ENCODE assay signal across 21 cellular contexts in the genomic region with DNA sequence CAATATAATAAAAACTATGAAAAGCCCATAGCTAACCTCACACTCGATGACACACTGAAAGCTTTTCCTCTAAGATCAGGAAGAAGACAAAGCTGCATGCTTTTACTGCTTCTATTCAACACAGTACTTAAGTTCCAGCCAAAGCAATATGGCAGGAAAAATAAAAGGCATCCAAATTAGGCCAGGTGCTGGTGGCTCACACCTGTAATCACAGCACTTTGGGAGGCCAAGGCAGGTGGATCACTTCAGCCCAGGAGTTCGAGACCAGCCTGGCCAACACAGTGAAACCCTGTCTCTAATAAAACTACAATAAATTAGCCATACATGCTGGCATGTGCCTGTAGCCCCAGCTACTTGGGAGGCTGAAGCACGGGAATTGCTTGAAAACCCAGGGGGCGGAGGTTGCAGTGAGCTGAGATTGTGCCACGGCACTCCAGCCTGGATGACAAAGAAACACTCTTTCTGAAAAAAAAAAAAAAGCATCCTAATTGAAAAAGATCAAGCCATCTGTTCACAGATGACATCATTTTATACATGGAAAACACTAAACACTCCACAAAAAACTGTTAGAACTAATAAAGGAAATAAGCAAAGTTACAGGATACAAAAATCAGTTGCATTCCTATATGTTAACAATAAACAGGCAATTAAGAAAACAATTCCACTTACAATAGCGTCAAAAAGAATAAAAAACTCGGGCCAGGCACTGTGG. TPM values are rescaled to one million over a fixed set of nuclear protein-coding genes. Genes with fewer than 3 reads are reported as not detected.
DNase-seq lines count a peak whose midpoint lies in the region; ATAC-seq and TF ChIP-seq lines count a peak whose summit lies in the region.
"Had no signal": no experiment of that assay in that cellular context is flagged by ENCODE, and none has a peak within 500 bp of the region (broad histone marks: within the 10 kb centered on the region; RNA-seq: fewer than 3 reads in every experiment).

No MANE protein-coding gene starts in this region.

- no peak for ATAC-seq in HCT116
- ATAC-seq in GM18502 (IDR thresholded peaks at IDR 0.05; ENCODE audit: poor library complexity, unreplicated experiment): no peak

- CTCF ChIA-PET in HCT116 (lab: Charles Lee): no interaction called here

- H3K9me3 ChIP-seq in BLaER1: peaks cover 62% of the 10 kb centered on the region
- H3K9me3 ChIP-seq in HCT116 (ENCODE audit: control insufficient read depth in 1 of 2, insufficient read depth in 1 of 2, low read depth in 1 of 2, low read length in 2 of 2): no peaks in the 10 kb centered on the region; a peak in 1 of 4 replicates
- peaks cover 28% of the 10 kb centered on the region for H3K9me3 ChIP-seq in endodermal cell (ENCODE audit: control insufficient read depth, low read length)

- POLR2A ChIA-PET in HCT116 (lab: Charles Lee): no interaction called here

- H4K20me1 ChIP-seq in BLaER1 (peaks cover 94% of the 10 kb centered on the region), HCT116 (ENCODE audit: insufficient read depth) (peaks cover 4% of the 10 kb centered on the region; the same call in 1 of the 2 replicates)

- BruUV-seq in HCT116 (replicated peaks; lab: Mats Ljungman, UMichigan): no TSS peak

- no peak overlapping the region for H3K4me3 Mint-ChIP-seq in endodermal cell
- H3K4me3 Mint-ChIP-seq: CD4-positive, alpha-beta memory T cell; HFFc6 had no signal

- no peaks in the 10 kb centered on the region for H3K4me1 Mint-ChIP-seq in endodermal cell

- RAD21 ChIA-PET in HCT116 (lab: Charles Lee; ENCODE audit: low non-redundant PET in 1 of 2, low total read pairs in 2 of 2, uncharacterized antibody in 2 of 2, unreplicated experiment in 2 of 2): no interaction called here

- H3K4me3 ChIP-seq in BLaER1 (peak overlapping the region; percentile 36; the same call in 1 of the 2 replicates), HCT116 (replicated peaks in 1 of 2; ENCODE audit: low read depth in 1 of 2, low read length in 2 of 2) (no peak overlapping the region), endodermal cell (ENCODE audit: low read length) (peak overlapping the region; percentile 11)

- H3K4me2 ChIP-seq in BLaER1 (no peak overlapping the region), HCT116 (ENCODE audit: low read length) (no peak overlapping the region)
- H3K4me2 ChIP-seq: SK-N-SH had no signal

- no peak for DNase-seq in HCT116 (ENCODE audit: low read depth, low spot score)
- no peak for DNase-seq in endodermal cell
- DNase-seq in SHP77 (lab: John Stamatoyannopoulos, UW): no peak
- no peak for DNase-seq in anterior cingulate cortex (lab: John Stamatoyannopoulos, UW)
- DNase-seq: Caco-2; CD4-positive, alpha-beta memory T cell; DMS153; GDM1; HFFc6; KBM-7; NCI-H1092 treated with DMSO at 0.1 percent for 48 hours; NCI-H146; NCI-H2029 treated with DMSO at 0.1 percent for 48 hours; NCI-H748 treated with DMSO at 0.1 percent for 48 hours; NK-92 treated with Interleukin-12 subunit alpha and Interleukin-12 subunit beta, amount 100 ng/mL, for 24 hours; SIG-M5; SK-N-SH had no signal

- H3K27me3 Mint-ChIP-seq in endodermal cell (ENCODE audit: insufficient read depth): no peaks in the 10 kb centered on the region
- H3K27me3 Mint-ChIP-seq: CD4-positive, alpha-beta memory T cell had no signal

- intact Hi-C loops in HCT116 (cut with micrococcal nuclease): no loop called here

- H3K4me1 ChIP-seq in BLaER1: peaks cover 9% of the 10 kb centered on the region
- no peaks in the 10 kb centered on the region for H3K4me1 ChIP-seq in HCT116 (ENCODE audit: control insufficient read depth in 1 of 2, insufficient read depth in 2 of 2, low read length in 2 of 2)
- H3K4me1 ChIP-seq in endodermal cell (ENCODE audit: control insufficient read depth, insufficient read depth, low read length): no peaks in the 10 kb centered on the region
- H3K4me1 ChIP-seq: Caco-2 had no signal

- no peaks in the 10 kb centered on the region for H3K9me2 ChIP-seq in HCT116 (ENCODE audit: insufficient read depth)
- H3K9me2 ChIP-seq: SK-N-SH had no signal

- H2AFZ ChIP-seq in HCT116 (ENCODE audit: low read depth, low read length, poor library complexity, severe bottlenecking): no peak overlapping the region

- H3K36me3 Mint-ChIP-seq in endodermal cell (ENCODE audit: low read depth): peaks cover 61% of the 10 kb centered on the region

- H3K27me3 ChIP-seq in BLaER1 (no peaks in the 10 kb centered on the region), HCT116 (ENCODE audit: insufficient read depth, low read length) (no peaks in the 10 kb centered on the region), endodermal cell (ENCODE audit: control insufficient read depth, insufficient read depth, low read length, poor library complexity, severe bottlenecking) (no peaks in the 10 kb centered on the region)

- H3K9ac ChIP-seq in BLaER1: no peak overlapping the region
- no peak overlapping the region for H3K9ac ChIP-seq in HCT116 (ENCODE audit: low read length)
- H3K9ac ChIP-seq in endodermal cell (ENCODE audit: extremely low read depth, low read length, poor library complexity, severe bottlenecking): no peak overlapping the region
- H3K9ac ChIP-seq: SK-N-SH had no signal

- no peak for TF ChIP-seq POLR2A in HCT116 (IDR thresholded peaks at IDR 0.05; ENCODE audit: borderline replicate concordance, extremely low read depth, insufficient read depth, insufficient read length)

- TF ChIP-seq CTCF in HCT116 (IDR thresholded peaks at IDR 0.05 in 2 of 3, conservative IDR thresholded peaks at IDR 0.05 in 1 of 3; ENCODE audit: borderline replicate concordance in 1 of 3, insufficient read depth in 1 of 3, low read depth in 2 of 3, low read length in 2 of 3) (no peak), endodermal cell (conservative IDR thresholded peaks at IDR 0.05) (no peak)

- peaks cover 99% of the 10 kb centered on the region for H3K79me2 ChIP-seq in HCT116 (ENCODE audit: insufficient read depth, low read length)

- H3K27ac Mint-ChIP-seq in endodermal cell: no peak overlapping the region
- H3K27ac Mint-ChIP-seq: HFFc6 had no signal

- no peak for TF ChIP-seq RAD21 in HCT116 (IDR thresholded peaks at IDR 0.05; ENCODE audit: low read depth)

- WGBS in endodermal cell (ENCODE audit: insufficient coverage in 1 of 2, insufficient read length in 1 of 2), 2 experiments: 97 to 100% methylated on average over 5 to 7 of the region's 7 CpGs

- H3K9me3 Mint-ChIP-seq in endodermal cell: peaks cover 31% of the 10 kb centered on the region

- H3K27ac ChIP-seq in BLaER1 (no peak overlapping the region), HCT116 (ENCODE audit: low read depth, low read length) (no peak overlapping the region), angular gyrus (ENCODE audit: low read depth, low read length) (peak overlapping the region; percentile 20), endodermal cell (ENCODE audit: low read depth, low read length) (no peak overlapping the region)
- H3K27ac ChIP-seq: RWPE1 had no signal

- peaks cover 79% of the 10 kb centered on the region for H3K36me3 ChIP-seq in BLaER1
- H3K36me3 ChIP-seq in HCT116 (ENCODE audit: control insufficient read depth in 1 of 2, insufficient read depth in 2 of 2, low read length in 2 of 2): peaks cover 2 to 11% of the 10 kb centered on the region in 2 experiments; a peak in 1 of 4 replicates
- H3K36me3 ChIP-seq in endodermal cell (ENCODE audit: control insufficient read depth, insufficient read depth, low read length): peaks cover 40% of the 10 kb centered on the region

TF ChIP-seq in HCT116, 20 proteins besides CTCF, POLR2A, EP300 and RAD21:
- TF ChIP-seq, protein P1, sequence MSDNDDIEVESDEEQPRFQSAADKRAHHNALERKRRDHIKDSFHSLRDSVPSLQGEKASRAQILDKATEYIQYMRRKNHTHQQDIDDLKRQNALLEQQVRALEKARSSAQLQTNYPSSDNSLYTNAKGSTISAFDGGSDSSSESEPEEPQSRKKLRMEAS (IDR thresholded peaks at IDR 0.05): no peak
- peak; percentile 26; the same call in 1 of the 2 replicates for TF ChIP-seq CBX3 (IDR thresholded peaks at IDR 0.05; ENCODE audit: low read depth)

RNA-seq across cellular contexts. Expression of a gene that starts 17.9 kb away (rescaled TPM):
- total RNA-seq in HCT116 (2021; ENCODE audit: unreplicated experiment): 65.7 TPM
- 37.8 and 41.6 TPM in 2 replicates for polyA plus RNA-seq in HCT116 (2012)
- 10 to 100 TPM; 59.1 to 67.9 TPM for total RNA-seq in endodermal cell
- 93.1 TPM for polyA plus RNA-seq in endodermal cell (2013, experiment 1 of 2)
- 81.1 TPM for polyA plus RNA-seq in endodermal cell (2013, experiment 2 of 2)

Comparison
In these comparisons a context has a peak if more than half of its experiments do, and no peak if none do; other contexts are left out.
1. H3K4me3 ChIP-seq: peak in BLaER1 (single experiment) and endodermal cell (single experiment); none in HCT116 (0 of 2).